In genomic region chr4:2792711-2793577, GRCh38 we compare ENCODE assay signal across 8 cellular contexts. TPM values are rescaled to one million over a fixed set of nuclear protein-coding genes. Genes with fewer than 3 reads are reported as not detected.
A peak's percentile ranks its signal among the peaks of the same experiment; 100 is the strongest.
DNase-seq lines count a peak whose midpoint lies in the region; ATAC-seq and TF ChIP-seq lines count a peak whose summit lies in the region.

A gene with protein sequence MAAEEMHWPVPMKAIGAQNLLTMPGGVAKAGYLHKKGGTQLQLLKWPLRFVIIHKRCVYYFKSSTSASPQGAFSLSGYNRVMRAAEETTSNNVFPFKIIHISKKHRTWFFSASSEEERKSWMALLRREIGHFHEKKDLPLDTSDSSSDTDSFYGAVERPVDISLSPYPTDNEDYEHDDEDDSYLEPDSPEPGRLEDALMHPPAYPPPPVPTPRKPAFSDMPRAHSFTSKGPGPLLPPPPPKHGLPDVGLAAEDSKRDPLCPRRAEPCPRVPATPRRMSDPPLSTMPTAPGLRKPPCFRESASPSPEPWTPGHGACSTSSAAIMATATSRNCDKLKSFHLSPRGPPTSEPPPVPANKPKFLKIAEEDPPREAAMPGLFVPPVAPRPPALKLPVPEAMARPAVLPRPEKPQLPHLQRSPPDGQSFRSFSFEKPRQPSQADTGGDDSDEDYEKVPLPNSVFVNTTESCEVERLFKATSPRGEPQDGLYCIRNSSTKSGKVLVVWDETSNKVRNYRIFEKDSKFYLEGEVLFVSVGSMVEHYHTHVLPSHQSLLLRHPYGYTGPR (plus strand): TSS chr4:2793085. CDS start chr4:2820618, 27,533 bp downstream.

- H3K27me3 Mint-ChIP-seq in CD8-positive, alpha-beta memory T cell, result no peaks in the 10 kb centered on the region

- no peaks in the 10 kb centered on the region for H3K9me3 ChIP-seq in CD8-positive, alpha-beta memory T cell (ENCODE audit: low read length)
- H3K9me3 ChIP-seq in SK-N-SH (no peaks in the 10 kb centered on the region), right cardiac atrium (ENCODE audit: control insufficient read depth, low read length) (no peaks in the 10 kb centered on the region)

- TF ChIP-seq CTCF in SK-N-SH (IDR thresholded peaks at IDR 0.05), result no peak

- no peaks in the 10 kb centered on the region for H3K9me2 ChIP-seq in SK-N-SH

- ATAC-seq in HG02642 (IDR thresholded peaks at IDR 0.05; ENCODE audit: poor library complexity, unreplicated experiment), result peak; percentile 37
- ATAC-seq in right cardiac atrium, result peak; percentile 77 to 80

- DNase-seq in CD8-positive, alpha-beta memory T cell, result peak; percentile 50 to 76 (median 60)
- DNase-seq in SK-N-SH, result peak; percentile 96
- DNase-seq in astrocyte of the hippocampus (ENCODE audit: low read depth, low spot score), result peak; percentile 88
- peak; percentile 92 to 97 (median 97) for DNase-seq in right cardiac atrium
- DNase-seq in inferior parietal cortex (ENCODE audit: extremely low spot score), result no peak
- no peak for DNase-seq in OCI-M2 (lab: John Stamatoyannopoulos, UW; ENCODE audit: unreplicated experiment)

- H3K4me3 Mint-ChIP-seq in CD8-positive, alpha-beta memory T cell, result peak within 1 kb of the TSS; percentile 56 to 94 (median 85)

- peak within 1 kb of the TSS in 7 of 8 donors; percentile 32 to 90 (median 79) for H3K27ac Mint-ChIP-seq in CD8-positive, alpha-beta memory T cell

- H2AFZ ChIP-seq in SK-N-SH (ENCODE audit: low read depth), result no peak within 1 kb of the TSS

- no peaks in the 10 kb centered on the region for H4K20me1 ChIP-seq in SK-N-SH (ENCODE audit: insufficient read depth)

- 3% methylated on average over 13 of the region's 103 CpGs for WGBS in SK-N-SH (ENCODE audit: low lambda C conversion rate)
- 6% methylated on average over 103 of the region's 103 CpGs for WGBS in right cardiac atrium

- no peaks in the 10 kb centered on the region for H3F3A ChIP-seq in SK-N-SH (replicated peaks; ENCODE audit: insufficient read depth)

- H3K9ac ChIP-seq in SK-N-SH (peak within 1 kb of the TSS; percentile 43; the same call in 1 of the 2 replicates), rectal smooth muscle tissue (ENCODE audit: low read length) (peak within 1 kb of the TSS; percentile 36)

- CTCF ChIA-PET in CD8-positive, alpha-beta memory T cell (lab: Charles Lee), result no interaction called here
- CTCF ChIA-PET in SK-N-SH (lab: Yijun Ruan, JAX), result interaction anchor here (0.8 kb wide), 1 partner anchor 185 kb away, joined by 3 read pairs; no protein-coding TSS in a partner anchor

- no peaks in the 10 kb centered on the region for H3K36me3 ChIP-seq in CD8-positive, alpha-beta memory T cell (ENCODE audit: insufficient read depth, low read length)
- H3K36me3 ChIP-seq in SK-N-SH (replicated peaks in 1 of 2; ENCODE audit: control insufficient read depth in 1 of 2, insufficient read depth in 2 of 2, low read length in 1 of 2) (no peaks in the 10 kb centered on the region), rectal smooth muscle tissue (ENCODE audit: control insufficient read depth, insufficient read depth, low read length) (no peaks in the 10 kb centered on the region)

- intact Hi-C loops in right cardiac atrium (cut with DNase I), result no loop called here

- peak within 1 kb of the TSS; percentile 33 for H3K27ac ChIP-seq in CD8-positive, alpha-beta memory T cell (ENCODE audit: low read depth, low read length)
- H3K27ac ChIP-seq in SK-N-SH (ENCODE audit: low read depth in 2 of 2, low read length in 1 of 2) (peak within 1 kb of the TSS in 1 of 2 experiments; percentile 94; a peak in 2 of 4 replicates), right cardiac atrium (ENCODE audit: low read length) (peak within 1 kb of the TSS; percentile 61), rectal smooth muscle tissue (ENCODE audit: low read depth, low read length) (peak within 1 kb of the TSS; percentile 46)

- POLR2A ChIA-PET in CD8-positive, alpha-beta memory T cell (lab: Charles Lee), result interaction anchor here (0.7 kb wide), 1 partner anchor 12 kb away, joined by 3 read pairs; no protein-coding TSS in a partner anchor
- POLR2A ChIA-PET in SK-N-SH (lab: Yijun Ruan, JAX), result interaction anchor here (1.0 kb wide), 1 partner anchor 25 kb away, joined by 3 read pairs; no protein-coding TSS in a partner anchor

- no peak for TF ChIP-seq RAD21 in SK-N-SH (IDR thresholded peaks at IDR 0.05; ENCODE audit: low read length)

- peaks cover 37% of the 10 kb centered on the region for H3K4me1 ChIP-seq in CD8-positive, alpha-beta memory T cell (ENCODE audit: insufficient read depth, low read length)
- H3K4me1 ChIP-seq in SK-N-SH (ENCODE audit: control insufficient read depth in 1 of 2, insufficient read depth in 2 of 2, low read depth in 1 of 2, low read length in 1 of 2), result peaks cover 22 to 66% of the 10 kb centered on the region in 2 experiments; a peak in 3 of 4 replicates
- H3K4me1 ChIP-seq in right cardiac atrium (ENCODE audit: control insufficient read depth, insufficient read depth, low read length), result peaks cover 27% of the 10 kb centered on the region
- H3K4me1 ChIP-seq in rectal smooth muscle tissue (ENCODE audit: control insufficient read depth, insufficient read depth, low read length), result peaks cover 11% of the 10 kb centered on the region

- no peaks in the 10 kb centered on the region for H3K36me3 Mint-ChIP-seq in CD8-positive, alpha-beta memory T cell

- H3K4me2 ChIP-seq in SK-N-SH, result peak within 1 kb of the TSS; percentile 87

- H3K27me3 ChIP-seq in CD8-positive, alpha-beta memory T cell (ENCODE audit: insufficient read depth, low read length, poor library complexity, severe bottlenecking), result no peaks in the 10 kb centered on the region
- H3K27me3 ChIP-seq in SK-N-SH (ENCODE audit: insufficient read depth) (no peaks in the 10 kb centered on the region), right cardiac atrium (ENCODE audit: control insufficient read depth, insufficient read depth) (no peaks in the 10 kb centered on the region), rectal smooth muscle tissue (ENCODE audit: control insufficient read depth, insufficient read depth, low read length) (no peaks in the 10 kb centered on the region)

- H3K4me3 ChIP-seq in CD8-positive, alpha-beta memory T cell (ENCODE audit: low read length), result peak within 1 kb of the TSS; percentile 48
- H3K4me3 ChIP-seq in SK-N-SH (ENCODE audit: low read depth in 2 of 2, low read length in 1 of 2), result peak within 1 kb of the TSS; percentile 53 to 65
- H3K4me3 ChIP-seq in right cardiac atrium (ENCODE audit: low read length), result peak within 1 kb of the TSS; percentile 71
- peak within 1 kb of the TSS; percentile 62 for H3K4me3 ChIP-seq in rectal smooth muscle tissue (ENCODE audit: low read length)

- peaks cover 7% of the 10 kb centered on the region; the same call in 1 of the 2 replicates for H3K79me2 ChIP-seq in SK-N-SH (ENCODE audit: insufficient read depth)

- peaks cover 38 to 68% (median 41%) of the 10 kb centered on the region in 3 donors for H3K4me1 Mint-ChIP-seq in CD8-positive, alpha-beta memory T cell

- H3K9me3 Mint-ChIP-seq in CD8-positive, alpha-beta memory T cell, result no peaks in the 10 kb centered on the region

- no peak for TF ChIP-seq EP300 in SK-N-SH (IDR thresholded peaks at IDR 0.05; ENCODE audit: borderline replicate concordance in 1 of 2, low read depth in 1 of 2, low read length in 1 of 2)

TF ChIP-seq in SK-N-SH, 30 proteins besides CTCF, POLR2A, EP300 and RAD21:
- TF ChIP-seq TEAD4 (IDR thresholded peaks at IDR 0.05; ENCODE audit: borderline replicate concordance, insufficient read depth) (no peak), TCF12 (IDR thresholded peaks at IDR 0.05) (no peak), GABPA (IDR thresholded peaks at IDR 0.05; ENCODE audit: low read depth) (no peak), FOXM1 (IDR thresholded peaks at IDR 0.05; ENCODE audit: low read depth) (no peak), ELF1 (IDR thresholded peaks at IDR 0.05) (no peak), USF1 (IDR thresholded peaks at IDR 0.05; ENCODE audit: borderline replicate concordance, low read depth) (0 out of 2 replicates have a peak, but pooled peaks have one; percentile 23)
- TF ChIP-seq, protein P1, sequence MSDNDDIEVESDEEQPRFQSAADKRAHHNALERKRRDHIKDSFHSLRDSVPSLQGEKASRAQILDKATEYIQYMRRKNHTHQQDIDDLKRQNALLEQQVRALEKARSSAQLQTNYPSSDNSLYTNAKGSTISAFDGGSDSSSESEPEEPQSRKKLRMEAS (IDR thresholded peaks at IDR 0.05; ENCODE audit: low read depth), result peak; percentile 86

RNA-seq across cellular contexts. Expression of the gene that starts here (rescaled TPM):
- total RNA-seq in CD8-positive, alpha-beta memory T cell, result 10 to 100 TPM; 68.8 to 75.4 TPM
- polyA plus RNA-seq in CD8-positive, alpha-beta memory T cell, result 35.7 TPM
- polyA plus RNA-seq in SK-N-SH (2012; rRNA removed) (25.2 and 26.8 TPM in 2 replicates), right cardiac atrium (21.7 TPM)
- polyA plus RNA-seq in SK-N-SH (2012; cell fraction: cytosol; rRNA removed), result 5.6 and 8.5 TPM in 2 replicates
- polyA plus RNA-seq in SK-N-SH (2012; cell fraction: nucleus; rRNA removed), result 132 and 143 TPM in 2 replicates
- 10 to 100 TPM; 20.5 to 28.8 (median 26.3) TPM for total RNA-seq in right cardiac atrium

Comparison
In these comparisons a context has a peak if more than half of its experiments do, and no peak if none do; other contexts are left out.
1. DNase-seq: peak in CD8-positive, alpha-beta memory T cell (5 of 5), SK-N-SH (single experiment), astrocyte of the hippocampus (single experiment) and right cardiac atrium (3 of 3); none in inferior parietal cortex (single experiment) and OCI-M2 (single experiment).
2. Peak in every context shown above with its lines, with median percentiles within 50 percentile points of each other: H3K4me3 ChIP-seq.